In genomic region chr10:124025638-124026336, GRCh38 we compare ENCODE assay signal across 10 cellular contexts.
DNase-seq lines count a peak whose midpoint lies in the region; ATAC-seq, FAIRE-seq and TF ChIP-seq lines count a peak whose summit lies in the region.
"Had no signal": no experiment of that assay in that cellular context is flagged by ENCODE, and none has a peak within 500 bp of the region (broad histone marks: within the 10 kb centered on the region; RNA-seq: fewer than 3 reads in every experiment).

No MANE protein-coding gene starts in this region.

- H3K9ac ChIP-seq in kidney (ENCODE audit: low read length in 2 of 2) = no peak overlapping the region

- peaks cover 25% of the 10 kb centered on the region for H3K4me1 ChIP-seq in RWPE2 (ENCODE audit: insufficient read depth, poor library complexity, severe bottlenecking)
- H3K4me1 ChIP-seq in kidney (ENCODE audit: control insufficient read depth in 1 of 2, insufficient read depth in 1 of 2, low read depth in 1 of 2, low read length in 2 of 2) = peaks cover 0 to 5% of the 10 kb centered on the region in 2 donors

- H3K36me3 ChIP-seq in RWPE2 (ENCODE audit: low read depth) (peaks cover 2% of the 10 kb centered on the region), kidney (ENCODE audit: control insufficient read depth in 1 of 2, insufficient read depth in 2 of 2, low read length in 2 of 2) (no peaks in the 10 kb centered on the region)

- H3K27me3 ChIP-seq in RWPE2 (ENCODE audit: insufficient read depth, poor library complexity, severe bottlenecking) = no peaks in the 10 kb centered on the region

- CTCF ChIA-PET in AG04449 (lab: Yijun Ruan, JAX) = interaction anchor here (1.2 to 1.4 kb wide), 2 partner anchors 363 to 378 kb away, joined by 3 to 7 read pairs; no protein-coding TSS in a partner anchor

- H3K4me3 ChIP-seq in AG04449 (ENCODE audit: low read depth, low read length) (no peak overlapping the region), RWPE2 (ENCODE audit: severe bottlenecking) (no peak overlapping the region), kidney (ENCODE audit: low read length in 2 of 2) (no peak overlapping the region)
- H3K4me3 ChIP-seq: lung had no signal

- TF ChIP-seq CTCF in AG04449 (IDR thresholded peaks at IDR 0.05; ENCODE audit: insufficient read depth, low read length, missing control alignments) (peak; percentile 13), RWPE2 (IDR thresholded peaks at IDR 0.05; ENCODE audit: poor library complexity, severe bottlenecking) (peak; percentile 16), kidney (IDR thresholded peaks at IDR 0.05; ENCODE audit: borderline replicate concordance, extremely low read depth, insufficient read depth) (peak; percentile 27)

- POLR2A ChIA-PET in AG04449 (lab: Yijun Ruan, JAX) = no interaction called here

- H3K9me3 ChIP-seq in RWPE2 (ENCODE audit: severe bottlenecking) (no peaks in the 10 kb centered on the region), kidney (ENCODE audit: control insufficient read depth in 1 of 2, low read length in 2 of 2) (no peaks in the 10 kb centered on the region)

- intact Hi-C loops in kidney (cut with DNase I) = no loop called here

- FAIRE-seq in kidney (lab: Jason Lieb, UNC) = no peak
- FAIRE-seq: GM12891 had no signal

- no peak for ATAC-seq in RWPE2 (ENCODE audit: low read depth)
- no peak for ATAC-seq in HG03521 (IDR thresholded peaks at IDR 0.05; ENCODE audit: unreplicated experiment)

- H3K27ac ChIP-seq in RWPE2 (ENCODE audit: poor library complexity, severe bottlenecking) = no peak overlapping the region
- no peak overlapping the region for H3K27ac ChIP-seq in kidney (ENCODE audit: low read depth in 2 of 2, low read length in 2 of 2)

- no peak for DNase-seq in AG04449 (ENCODE audit: low read depth, low spot score)
- peak; percentile 32 for DNase-seq in GM19238 (ENCODE audit: insufficient read length, low spot score)
- no peak for DNase-seq in RWPE2 (ENCODE audit: low spot score)
- DNase-seq in kidney = peak; percentile 69
- no peak for DNase-seq in NCI-H345 treated with DMSO at 0.1 percent for 48 hours (lab: John Stamatoyannopoulos, UW; ENCODE audit: unreplicated experiment)
- no peak for DNase-seq in activated effector memory CD4-positive, alpha-beta T cell treated with anti-CD3 and anti-CD28 coated beads, Interleukin-2, amount 50 U/mL, for 16 hours
- no peak for DNase-seq in NCI-H2107 treated with DMSO at 0.1 percent for 48 hours (lab: John Stamatoyannopoulos, UW; ENCODE audit: unreplicated experiment)

Comparison
In these comparisons a context has a peak if more than half of its experiments do, and no peak if none do; other contexts are left out.
1. DNase-seq: peak in GM19238 (single experiment) and kidney (single experiment); none in AG04449 (single experiment), RWPE2 (single experiment), NCI-H345 treated with DMSO at 0.1 percent for 48 hours (single experiment), activated effector memory CD4-positive, alpha-beta T cell treated with anti-CD3 and anti-CD28 coated beads, Interleukin-2, amount 50 U/mL, for 16 hours (single experiment) and NCI-H2107 treated with DMSO at 0.1 percent for 48 hours (single experiment).
2. Peak in every context shown above with its lines, with median percentiles within 50 percentile points of each other: CTCF ChIP-seq.